ENCODE assay signal across 1 cellular context in genomic region chr1:25232027-25232865, GRCh38.
TF ChIP-seq lines count a peak whose summit lies in the region.

Gene SYF2 (minus strand): TSS chr1:25232502. CDS start chr1:25232467, 35 bp downstream.

TF ChIP-seq in HepG2, 621 proteins besides CTCF, POLR2A, EP300 and RAD21 (continued from another document and continues in another):
- TF ChIP-seq AHR (CRISPR knock-in tag; IDR thresholded peaks at IDR 0.05) (no peak), ATF5 (CRISPR knock-in tag; IDR thresholded peaks at IDR 0.05; ENCODE audit: low read depth) (no peak), NFIC (IDR thresholded peaks at IDR 0.05; ENCODE audit: low read length) (no peak; the same call in 1 of the 2 replicates), GFI1 (CRISPR knock-in tag; IDR thresholded peaks at IDR 0.05; ENCODE audit: borderline replicate concordance) (no peak), MTA1 (CRISPR knock-in tag; IDR thresholded peaks at IDR 0.05; ENCODE audit: borderline replicate concordance) (no peak; the same call in 1 of the 2 replicates), ZNF33B (CRISPR knock-in tag; IDR thresholded peaks at IDR 0.05) (no peak), DPF2 (CRISPR knock-in tag; IDR thresholded peaks at IDR 0.05; ENCODE audit: borderline replicate concordance, low read depth) (no peak), RARG (CRISPR knock-in tag; IDR thresholded peaks at IDR 0.05; ENCODE audit: low read depth) (0 out of 2 replicates have a peak, but pooled peaks have one; percentile 46), HMG20B (CRISPR knock-in tag; conservative IDR thresholded peaks at IDR 0.05) (no peak), ZNF234 (CRISPR knock-in tag; conservative IDR thresholded peaks at IDR 0.05) (no peak), MXD1 (CRISPR knock-in tag; IDR thresholded peaks at IDR 0.05) (no peak), PBX3 (CRISPR knock-in tag; IDR thresholded peaks at IDR 0.05; ENCODE audit: borderline replicate concordance) (no peak), KMT2B (CRISPR knock-in tag; IDR thresholded peaks at IDR 0.05) (peak; percentile 90), ZNF570 (CRISPR knock-in tag; IDR thresholded peaks at IDR 0.05; ENCODE audit: borderline replicate concordance) (no peak), HNF1A (IDR thresholded peaks at IDR 0.05; ENCODE audit: low read depth) (no peak), HNF1A (CRISPR knock-in tag; IDR thresholded peaks at IDR 0.05; ENCODE audit: borderline replicate concordance) (no peak), ZNF205 (CRISPR knock-in tag; IDR thresholded peaks at IDR 0.05) (no peak), SMAD3 (CRISPR knock-in tag; IDR thresholded peaks at IDR 0.05) (peak; percentile 58; the same call in 1 of the 2 replicates), ZBTB4 (CRISPR knock-in tag; IDR thresholded peaks at IDR 0.05; ENCODE audit: borderline replicate concordance) (no peak), NFE2L2 (IDR thresholded peaks at IDR 0.05; ENCODE audit: low read length) (no peak), ZNF574 (CRISPR knock-in tag; IDR thresholded peaks at IDR 0.05) (peak; percentile 90), SNAPC2 (CRISPR knock-in tag; IDR thresholded peaks at IDR 0.05) (no peak), MAX (IDR thresholded peaks at IDR 0.05) (peak; percentile 50), TFDP2 (CRISPR knock-in tag; IDR thresholded peaks at IDR 0.05) (no peak), ZNF124 (CRISPR knock-in tag; IDR thresholded peaks at IDR 0.05) (no peak), HOXA5 (CRISPR knock-in tag; IDR thresholded peaks at IDR 0.05) (peak; percentile 46; the same call in 1 of the 2 replicates), AFF4 (CRISPR knock-in tag; IDR thresholded peaks at IDR 0.05) (no peak), MXD4 (CRISPR knock-in tag; IDR thresholded peaks at IDR 0.05) (no peak; the same call in 1 of the 2 replicates), NPAS2 (CRISPR knock-in tag; IDR thresholded peaks at IDR 0.05; ENCODE audit: borderline replicate concordance) (no peak), ZNF782 (CRISPR knock-in tag; IDR thresholded peaks at IDR 0.05; ENCODE audit: borderline replicate concordance) (no peak), SOX5 (CRISPR knock-in tag; IDR thresholded peaks at IDR 0.05; ENCODE audit: borderline replicate concordance) (no peak), ZNF607 (CRISPR knock-in tag; IDR thresholded peaks at IDR 0.05; ENCODE audit: borderline replicate concordance) (no peak), TBX3 (IDR thresholded peaks at IDR 0.05; ENCODE audit: borderline replicate concordance) (no peak), JUNB (CRISPR knock-in tag; IDR thresholded peaks at IDR 0.05; ENCODE audit: borderline replicate concordance) (no peak), ZFP82 (CRISPR knock-in tag; IDR thresholded peaks at IDR 0.05; ENCODE audit: borderline replicate concordance) (no peak), MYC (CRISPR knock-in tag; IDR thresholded peaks at IDR 0.05; ENCODE audit: borderline replicate concordance) (peak; percentile 41; the same call in 1 of the 2 replicates), ZNF83 (CRISPR knock-in tag; IDR thresholded peaks at IDR 0.05; ENCODE audit: borderline replicate concordance) (no peak), ZNF282 (IDR thresholded peaks at IDR 0.05; ENCODE audit: partially characterized antibody) (no peak), PHB2 (IDR thresholded peaks at IDR 0.05; ENCODE audit: partially characterized antibody) (no peak), ZNF292 (CRISPR knock-in tag; IDR thresholded peaks at IDR 0.05; ENCODE audit: borderline replicate concordance, low read depth) (no peak), REXO4 (CRISPR knock-in tag; IDR thresholded peaks at IDR 0.05; ENCODE audit: borderline replicate concordance) (no peak), NCOR1 (IDR thresholded peaks at IDR 0.05; ENCODE audit: borderline replicate concordance, low read length) (no peak; the same call in 1 of the 2 replicates), ZNF451 (CRISPR knock-in tag; IDR thresholded peaks at IDR 0.05) (peak; percentile 84; the same call in 1 of the 2 replicates), RXRA (CRISPR knock-in tag; IDR thresholded peaks at IDR 0.05) (peak; percentile 56), STAG1 (CRISPR knock-in tag; IDR thresholded peaks at IDR 0.05) (no peak), NCOA2 (CRISPR knock-in tag; IDR thresholded peaks at IDR 0.05) (no peak; the same call in 1 of the 2 replicates), ELF3 (CRISPR knock-in tag; IDR thresholded peaks at IDR 0.05) (peak; percentile 63), TGIF2 (CRISPR knock-in tag; IDR thresholded peaks at IDR 0.05) (peak; percentile 54), SYNCRIP (IDR thresholded peaks at IDR 0.05; ENCODE audit: insufficient read depth, low read depth, low read length) (no peak), RFX3 (CRISPR knock-in tag; IDR thresholded peaks at IDR 0.05) (no peak)
